15 cellular contexts compared by ENCODE assay signal in the genomic region with DNA sequence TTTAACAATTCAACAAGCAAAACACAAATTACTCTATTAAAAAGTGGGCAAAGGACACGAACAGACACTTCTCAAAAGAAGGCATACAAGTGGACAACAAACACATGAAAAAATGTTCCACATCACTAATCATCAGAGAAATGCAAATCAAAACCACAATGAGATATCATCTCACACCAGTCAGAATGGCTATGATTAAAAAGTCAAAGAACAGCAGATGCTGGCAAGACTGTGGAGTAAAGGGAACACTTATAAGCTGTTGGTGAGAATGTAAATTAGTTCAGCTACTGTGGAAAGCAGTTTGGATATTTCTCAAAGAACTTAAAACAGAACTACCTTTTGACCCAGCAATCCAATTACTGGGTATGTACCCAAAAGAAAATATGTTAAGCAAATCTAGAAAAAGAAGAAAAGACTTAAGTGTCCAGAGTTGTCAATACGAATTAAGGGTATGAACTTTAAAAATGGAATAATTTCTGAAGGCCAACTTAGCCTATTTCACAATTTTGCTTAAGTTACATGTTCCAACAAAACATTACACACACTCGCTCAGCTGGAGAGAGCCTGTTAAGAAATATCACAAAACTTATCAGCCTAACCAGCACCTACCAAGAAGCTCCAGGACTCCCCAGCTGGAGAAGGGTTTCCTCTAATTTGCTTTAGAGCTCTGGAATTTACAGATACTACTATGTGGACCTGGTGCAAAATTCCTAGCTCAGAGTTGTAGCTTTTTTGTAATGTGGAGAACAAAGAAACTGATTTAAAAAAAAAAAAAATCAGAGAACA.
DNase-seq lines count a peak whose midpoint lies in the region; ATAC-seq and TF ChIP-seq lines count a peak whose summit lies in the region.
"Had no signal": no experiment of that assay in that cellular context is flagged by ENCODE, and none has a peak within 500 bp of the region (broad histone marks: within the 10 kb centered on the region; RNA-seq: fewer than 3 reads in every experiment).

No MANE protein-coding gene starts in this region.

- H3K36me3 ChIP-seq in adipocyte (ENCODE audit: control insufficient read depth, insufficient read depth, low read length, severe bottlenecking) (no peaks in the 10 kb centered on the region), brain microvascular endothelial cell (replicated peaks) (no peaks in the 10 kb centered on the region)
- H3K36me3 ChIP-seq: SJSA1 had no signal

- no peak overlapping the region for H3K9ac ChIP-seq in adipocyte (ENCODE audit: low read length)

- no peak overlapping the region for H3K4me3 ChIP-seq in adipocyte (ENCODE audit: low read length)
- H3K4me3 ChIP-seq in brain microvascular endothelial cell (ENCODE audit: low read depth, low read length) = no peak overlapping the region
- H3K4me3 ChIP-seq: SJSA1 had no signal

- intact Hi-C loops in Right ventricle myocardium superior (cut with DNase I) = no loop called here
- intact Hi-C loops in cardiac septum (cut with DNase I) = no loop called here

- DNase-seq in Right ventricle myocardium superior (no peak), cardiac septum (ENCODE audit: low spot score) (no peak), adipocyte (ENCODE audit: low read depth) (peak; percentile 80), DMS153 treated with DMSO at 0.1 percent for 48 hours (lab: John Stamatoyannopoulos, UW; ENCODE audit: unreplicated experiment) (no peak), brain microvascular endothelial cell (no peak)
- no peak for DNase-seq in stimulated activated naive B cell treated with anti-CD40 and anti-IgM and Interleukin-4, amounts not matched to agents 10 μg/mL and 1 μg/mL and 100 μg/mL, for 72 hours
- DNase-seq: activated CD4-positive, alpha-beta T cell treated with anti-CD3 and anti-CD28 coated beads for 1 hour; activated effector memory CD4-positive, alpha-beta T cell treated with anti-CD3 and anti-CD28 coated beads, Interleukin-2, amount 50 U/mL, for 16 hours; CD4-positive, alpha-beta memory T cell; DND-41; NCI-H1694 had no signal

- peaks cover 16 to 20% of the 10 kb centered on the region in 2 donors for H3K9me3 Mint-ChIP-seq in stimulated activated naive B cell treated with anti-CD40 and anti-IgM and Interleukin-4, amounts not matched to agents 10 μg/mL and 1 μg/mL and 100 μg/mL, for 72 hours

- H3K27me3 Mint-ChIP-seq in stimulated activated naive B cell treated with anti-CD40 and anti-IgM and Interleukin-4, amounts not matched to agents 10 μg/mL and 1 μg/mL and 100 μg/mL, for 72 hours = peaks cover 9% of the 10 kb centered on the region in 2 donors

- no peak for TF ChIP-seq CTCF in brain microvascular endothelial cell (IDR thresholded peaks at IDR 0.05; ENCODE audit: low read depth, low read length, missing control alignments)

- H3K27ac ChIP-seq in brain microvascular endothelial cell = no peak overlapping the region
- H3K27ac ChIP-seq: SJSA1 had no signal

- peaks cover 6% of the 10 kb centered on the region for H3K9me3 ChIP-seq in adipocyte (ENCODE audit: control insufficient read depth, low read length)
- H3K9me3 ChIP-seq: SJSA1 had no signal

- H3K4me1 Mint-ChIP-seq in stimulated activated naive B cell treated with anti-CD40 and anti-IgM and Interleukin-4, amounts not matched to agents 10 μg/mL and 1 μg/mL and 100 μg/mL, for 72 hours = peaks cover 6 to 11% of the 10 kb centered on the region in 2 donors

- peaks cover 0 to 5% of the 10 kb centered on the region in 2 donors for H3K36me3 Mint-ChIP-seq in stimulated activated naive B cell treated with anti-CD40 and anti-IgM and Interleukin-4, amounts not matched to agents 10 μg/mL and 1 μg/mL and 100 μg/mL, for 72 hours

- no peaks in the 10 kb centered on the region for H3K27me3 ChIP-seq in adipocyte (replicated peaks; ENCODE audit: control insufficient read depth, insufficient read depth, low read length)
- no peaks in the 10 kb centered on the region for H3K27me3 ChIP-seq in brain microvascular endothelial cell (replicated peaks)
- H3K27me3 ChIP-seq: SJSA1 had no signal

- H3K27ac Mint-ChIP-seq in stimulated activated naive B cell treated with anti-CD40 and anti-IgM and Interleukin-4, amounts not matched to agents 10 μg/mL and 1 μg/mL and 100 μg/mL, for 72 hours = peak overlapping the region; percentile 27

- ATAC-seq in Right ventricle myocardium superior (ENCODE audit: poor library complexity) = peak; percentile 46
- peak; percentile 59 for ATAC-seq in HG02759 (IDR thresholded peaks at IDR 0.05; ENCODE audit: unreplicated experiment)
- ATAC-seq in stimulated activated naive B cell treated with anti-CD40 and anti-IgM and Interleukin-4, amounts not matched to agents 10 μg/mL and 1 μg/mL and 100 μg/mL, for 72 hours (replicated peaks) = no peak
- ATAC-seq in HG02623 (IDR thresholded peaks at IDR 0.05; ENCODE audit: unreplicated experiment) = no peak
- ATAC-seq: HCT116 had no signal

- in situ Hi-C loops in brain microvascular endothelial cell (cut with HindIII; ENCODE audit: low pct_ligation_motif_present, low sequenced_read_pairs) = no loop called here

- H3K4me1 ChIP-seq in adipocyte (ENCODE audit: control insufficient read depth, insufficient read depth, low read length) = peaks cover 25% of the 10 kb centered on the region
- H3K4me1 ChIP-seq: SJSA1 had no signal

- no peak overlapping the region for H3K4me3 Mint-ChIP-seq in stimulated activated naive B cell treated with anti-CD40 and anti-IgM and Interleukin-4, amounts not matched to agents 10 μg/mL and 1 μg/mL and 100 μg/mL, for 72 hours
- H3K4me3 Mint-ChIP-seq: CD4-positive, alpha-beta memory T cell had no signal

Comparison
In these comparisons a context has a peak if more than half of its experiments do, and no peak if none do; other contexts are left out.
1. ATAC-seq: peak in Right ventricle myocardium superior (single experiment) and HG02759 (single experiment); none in stimulated activated naive B cell treated with anti-CD40 and anti-IgM and Interleukin-4, amounts not matched to agents 10 μg/mL and 1 μg/mL and 100 μg/mL, for 72 hours (0 of 2) and HG02623 (single experiment).